In genomic region chr5:74355456-74355855, GRCh38 we compare ENCODE assay signal across 35 cellular contexts.
"Had no signal": no experiment of that assay in that cellular context is flagged by ENCODE, and none has a peak within 500 bp of the region (broad histone marks: within the 10 kb centered on the region; RNA-seq: fewer than 3 reads in every experiment).

No MANE protein-coding gene starts in this region.

- H3K4me3 ChIP-seq: cardiac muscle cell, MG63, PC-9 had no signal

- H3K9me3 ChIP-seq: MG63 had no signal

- DNase-seq: activated B cell treated with CpG ODN at 0.5 μM for 24 hours; activated CD4-positive, alpha-beta memory T cell treated with anti-CD3 and anti-CD28 coated beads for 36 hours; activated CD4-positive, alpha-beta T cell treated with anti-CD3 and anti-CD28 coated beads for 4 hours; activated CD4-positive, alpha-beta T cell treated with anti-CD3 and anti-CD28 coated beads, Interleukin-2, amount 50 U/mL, for 1 hour; activated CD4-positive, CD25-positive, alpha-beta regulatory T cell treated with anti-CD3 and anti-CD28 coated beads, Interleukin-2, amount 50 U/mL, for 72 hours; activated CD8-positive, alpha-beta memory T cell treated with anti-CD3 and anti-CD28 coated beads, Interleukin-2, amount 50 U/mL, for 4 hours; activated naive CD4-positive, alpha-beta T cell treated with anti-CD3 and anti-CD28 coated beads, Interleukin-2, amount 50 U/mL, for 16 hours; activated naive CD8-positive, alpha-beta T cell treated with anti-CD3 and anti-CD28 coated beads for 36 hours; activated T-cell treated with anti-CD3 and anti-CD28 coated beads for 4 hours; activated T-cell treated with anti-CD3 and anti-CD28 coated beads, Interleukin-2, amount 50 U/mL, for 4 hours; amniotic stem cell; aorta; brain microvascular endothelial cell; Kasumi-1; MG63; NCI-H1048; NCI-H1105 treated with DMSO at 0.1 percent for 48 hours; NCI-H1436; NCI-H1694; NCI-H1930; NCI-H2081 treated with DMSO at 0.1 percent for 48 hours; NCI-H345; NCI-H524 treated with DMSO at 0.1 percent for 48 hours; NCI-H748 treated with DMSO at 0.1 percent for 48 hours; NK-92 treated with Interleukin-12 subunit alpha and Interleukin-12 subunit beta, amount 100 ng/mL, for 24 hours; PC-9; SIG-M5; SW 1271; T-helper 1 cell; T-helper 2 cell; T-helper 9 cell had no signal

- H3K36me3 ChIP-seq: brain microvascular endothelial cell, cardiac muscle cell, MG63 had no signal

- FAIRE-seq: RCC 7860 had no signal

- H3K27me3 ChIP-seq: brain microvascular endothelial cell, cardiac muscle cell, MG63 had no signal

- H3K27ac ChIP-seq: brain microvascular endothelial cell, cardiac muscle cell, PC-9, RWPE1, VCaP had no signal
